Comparison of ENCODE assay signal across 12 cellular contexts in the genomic region with DNA sequence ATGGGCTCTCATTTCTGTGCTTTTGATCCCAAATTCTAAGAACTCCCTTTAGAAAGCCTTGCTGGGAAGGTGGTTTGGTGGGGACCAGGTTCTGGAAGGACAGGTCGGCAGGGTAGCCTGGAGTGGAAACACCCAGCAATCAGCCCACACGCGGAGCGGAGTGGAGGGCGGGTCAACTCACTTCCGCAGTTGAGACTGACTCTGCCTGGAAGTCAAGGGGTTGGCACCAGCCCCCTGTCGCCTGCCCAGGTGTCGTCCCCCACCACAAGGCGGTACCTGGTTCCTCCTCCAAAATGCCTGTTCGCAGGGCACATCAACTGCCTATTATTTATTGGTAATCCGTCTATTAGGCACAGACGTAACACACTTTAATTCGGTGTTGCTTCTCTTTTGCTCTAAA.
"Had no signal": no experiment of that assay in that cellular context is flagged by ENCODE, and none has a peak within 500 bp of the region (broad histone marks: within the 10 kb centered on the region; RNA-seq: fewer than 3 reads in every experiment).

No MANE protein-coding gene starts in this region.

- DNase-seq: activated CD4-positive, alpha-beta T cell treated with anti-CD3 and anti-CD28 coated beads, Interleukin-2, amount 50 U/mL, for 1 hour; activated T-cell treated with anti-CD3 and anti-CD28 coated beads, Interleukin-2, amount 50 U/mL, for 1 hour; amniotic stem cell; dermis blood vessel endothelial cell; erythroblast; hippocampal formation; left cardiac atrium; mucosa of descending colon; ovary; T-helper 2 cell; trophoblast cell had no signal

- H3K4me3 ChIP-seq: mucosa of descending colon, ovary, skin epidermis had no signal

- H3K9me3 ChIP-seq: mucosa of descending colon, ovary had no signal

- H3K27ac ChIP-seq: ovary, skin epidermis had no signal

- H3K27me3 ChIP-seq: ovary had no signal

- H3K36me3 ChIP-seq: ovary had no signal
